ENCODE assay signal across 6 cellular contexts in the genomic region with DNA sequence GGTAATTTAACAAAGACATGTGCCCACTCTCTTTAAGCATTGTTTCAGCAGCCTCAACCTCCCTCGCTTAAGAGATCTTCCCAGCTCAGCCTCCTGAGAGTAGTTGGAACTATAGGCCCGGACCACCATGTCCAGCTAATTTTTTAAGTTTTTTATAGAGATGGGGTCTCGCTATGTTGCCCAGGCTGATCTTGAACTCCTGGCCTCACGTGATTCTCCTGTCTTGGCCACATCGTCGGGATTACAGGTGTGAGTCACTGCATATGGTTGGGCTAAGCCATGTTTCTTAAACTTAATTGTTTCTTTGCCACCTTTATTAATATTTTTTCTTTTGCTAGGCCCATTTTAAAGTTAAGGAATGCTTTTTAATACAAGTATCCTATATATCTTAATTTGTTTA.
"Had no signal": no experiment of that assay in that cellular context is flagged by ENCODE, and none has a peak within 500 bp of the region (broad histone marks: within the 10 kb centered on the region; RNA-seq: fewer than 3 reads in every experiment).

No MANE protein-coding gene starts in this region.

- H3K27ac ChIP-seq: GM23248 had no signal

- DNase-seq: GM23248, GOT3, IMR-90, KBM-7 had no signal

- H3K9me3 ChIP-seq: HAP-1 had no signal

- H3K36me3 ChIP-seq: HAP-1 had no signal

- H3K4me1 ChIP-seq: HAP-1 had no signal

- ATAC-seq: HCT116 had no signal

- H3K4me3 ChIP-seq: GM23248, HAP-1 had no signal
